Comparison of ENCODE assay signal across 27 cellular contexts in genomic region chr12:23450810-23451209, GRCh38.
"Had no signal": no experiment of that assay in that cellular context is flagged by ENCODE, and none has a peak within 500 bp of the region (broad histone marks: within the 10 kb centered on the region; RNA-seq: fewer than 3 reads in every experiment).

No MANE protein-coding gene starts in this region.

- H3K9me3 ChIP-seq: colonic mucosa, esophagus muscularis mucosa, esophagus squamous epithelium, gastrocnemius medialis, gastroesophageal sphincter had no signal

- H3K36me3 ChIP-seq: colonic mucosa, esophagus muscularis mucosa, esophagus squamous epithelium, gastrocnemius medialis, gastroesophageal sphincter, heart left ventricle, heart right ventricle had no signal

- H3K4me1 ChIP-seq: colonic mucosa, esophagus muscularis mucosa, esophagus squamous epithelium, foreskin keratinocyte, gastrocnemius medialis, gastroesophageal sphincter, heart left ventricle, heart right ventricle had no signal

- H3K4me3 ChIP-seq: colonic mucosa, coronary artery, dorsolateral prefrontal cortex, esophagus muscularis mucosa, esophagus squamous epithelium, gastrocnemius medialis, gastroesophageal sphincter, heart left ventricle, heart right ventricle had no signal

- ATAC-seq: effector memory CD8-positive, alpha-beta T cell; esophagus mucosa; foreskin keratinocyte; gastrocnemius medialis; gastroesophageal sphincter; heart left ventricle; heart right ventricle had no signal

- DNase-seq: colonic mucosa; dermis blood vessel endothelial cell; dorsolateral prefrontal cortex; effector CD4-positive, alpha-beta T cell; effector CD8-positive, alpha-beta T cell; effector memory CD4-positive, alpha-beta T cell; effector memory CD8-positive, alpha-beta T cell; endodermal cell; erythroblast; esophagus squamous epithelium; foreskin fibroblast; foreskin keratinocyte; foreskin melanocyte; gastrocnemius medialis; glutamatergic neuron; head of caudate nucleus; heart left ventricle; heart right ventricle had no signal

- H3K27ac ChIP-seq: colonic mucosa, coronary artery, dorsolateral prefrontal cortex, epithelial cell of prostate, esophagus muscularis mucosa, esophagus squamous epithelium, foreskin keratinocyte, gastrocnemius medialis, gastroesophageal sphincter, heart left ventricle, heart right ventricle had no signal

- H3K27me3 ChIP-seq: colonic mucosa, dorsolateral prefrontal cortex, esophagus muscularis mucosa, esophagus squamous epithelium, foreskin keratinocyte, gastrocnemius medialis, gastroesophageal sphincter, heart left ventricle, heart right ventricle had no signal

- FAIRE-seq: colon, endometrium, endothelial cell of umbilical vein, frontal cortex had no signal
